In genomic region chr3:183653209-183654064, GRCh38 we compare ENCODE assay signal across 1 cellular context.
TF ChIP-seq lines count a peak whose summit lies in the region.

No MANE protein-coding gene starts in this region.

TF ChIP-seq in SK-N-SH, 30 proteins besides CTCF, POLR2A, EP300 and RAD21 (continued from another document):
- no peak for TF ChIP-seq USF2 (IDR thresholded peaks at IDR 0.05; ENCODE audit: borderline replicate concordance, low read depth, low read length)
